7 cellular contexts compared by ENCODE assay signal in the genomic region with DNA sequence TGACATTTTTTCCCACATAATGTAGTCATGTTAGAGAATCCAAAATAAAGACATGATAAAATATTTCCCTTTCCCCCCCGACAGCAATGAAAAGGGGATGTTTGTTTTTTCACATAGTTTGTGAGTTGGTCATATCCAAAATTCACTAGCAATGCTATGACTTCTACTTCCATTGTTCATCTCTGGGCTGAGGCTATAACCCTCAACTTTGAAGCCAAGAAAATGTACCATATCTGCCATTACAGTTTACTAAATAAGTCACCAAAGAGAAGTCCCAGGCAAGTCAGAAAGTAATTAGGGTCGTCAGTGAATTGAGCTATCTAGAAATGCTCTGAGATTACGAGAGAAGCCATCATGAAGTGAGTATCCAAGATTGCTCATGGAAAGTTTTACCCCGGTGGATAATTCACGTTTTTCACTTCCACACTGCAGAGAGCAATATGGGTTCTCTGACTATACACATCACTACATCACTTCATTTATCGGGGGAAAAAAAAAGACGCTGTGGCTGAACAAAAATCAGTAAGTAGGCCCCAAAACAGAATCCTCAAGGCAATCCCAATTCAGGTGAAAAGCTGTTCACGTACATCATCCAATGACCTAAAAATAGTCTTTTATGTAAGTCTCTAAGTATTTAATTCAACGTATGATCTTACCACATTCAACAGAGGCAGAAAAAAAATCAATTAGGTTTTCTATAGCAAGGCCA. TPM values are rescaled to one million over a fixed set of nuclear protein-coding genes. Genes with fewer than 3 reads are reported as not detected.
DNase-seq lines count a peak whose midpoint lies in the region; ATAC-seq, FAIRE-seq and TF ChIP-seq lines count a peak whose summit lies in the region.

No MANE protein-coding gene starts in this region.

- intact Hi-C loops in activated T-helper 1 cell treated with anti-CD3 and anti-CD28 coated beads, Interleukin-12 subunit alpha, Interleukin-12 subunit beta, Interleukin-2, Interleukin-4 antibody, amounts not matched to agents 30 ng/mL and 10 ng/mL and 1 ng/mL, durations not matched to agents 14 hours and 24 hours and 36 hours (cut with micrococcal nuclease), result no loop called here
- intact Hi-C loops in stomach (cut with DNase I; ENCODE audit: low total_unique reads), result no loop called here

- H3K36me3 ChIP-seq in iPS-20b (ENCODE audit: insufficient read depth, low read depth, low read length) (no peaks in the 10 kb centered on the region), stomach (no peaks in the 10 kb centered on the region), small intestine (ENCODE audit: control insufficient read depth in 2 of 2, insufficient read depth in 2 of 2, low read length in 2 of 2) (no peaks in the 10 kb centered on the region)

- peaks cover 45% of the 10 kb centered on the region for H3K4me1 Mint-ChIP-seq in activated T-helper 1 cell treated with anti-CD3 and anti-CD28 coated beads, Interleukin-12 subunit alpha, Interleukin-12 subunit beta, Interleukin-2, Interleukin-4 antibody, amounts not matched to agents 30 ng/mL and 10 ng/mL and 1 ng/mL, durations not matched to agents 14 hours and 24 hours and 36 hours (ENCODE audit: low read depth)

- peak overlapping the region; percentile 77; the same call in 1 of the 2 replicates for H3K9ac ChIP-seq in iPS-20b (ENCODE audit: low read depth, low read length)

- H3K4me1 ChIP-seq in iPS-20b (ENCODE audit: insufficient read depth, low read length) (peaks cover 26% of the 10 kb centered on the region), stomach (peaks cover 18 to 69% (median 38%) of the 10 kb centered on the region in 4 donors), small intestine (ENCODE audit: control insufficient read depth in 2 of 2, insufficient read depth in 1 of 2, low read depth in 1 of 2, low read length in 1 of 2) (peaks cover 0 to 8% of the 10 kb centered on the region in 2 donors)

- FAIRE-seq in small intestine (lab: Jason Lieb, UNC), result no peak

- TF ChIP-seq CTCF in HFF-Myc (IDR thresholded peaks at IDR 0.05; ENCODE audit: low read depth, low read length, missing control alignments) (no peak), stomach (IDR thresholded peaks at IDR 0.05) (no peak)

- no peak for DNase-seq in HFF-Myc (ENCODE audit: extremely low read depth, low read depth)
- DNase-seq in activated T-helper 1 cell treated with anti-CD3 and anti-CD28 coated beads, Interleukin-12 subunit alpha, Interleukin-12 subunit beta, Interleukin-2, Interleukin-4 antibody, amounts not matched to agents 30 ng/mL and 10 ng/mL and 1 ng/mL, durations not matched to agents 14 hours and 24 hours and 36 hours (ENCODE audit: low spot score), result no peak
- DNase-seq in stomach, result no peak
- DNase-seq in small intestine, result no peak

- H3K27me3 Mint-ChIP-seq in activated T-helper 1 cell treated with anti-CD3 and anti-CD28 coated beads, Interleukin-12 subunit alpha, Interleukin-12 subunit beta, Interleukin-2, Interleukin-4 antibody, amounts not matched to agents 30 ng/mL and 10 ng/mL and 1 ng/mL, durations not matched to agents 14 hours and 24 hours and 36 hours (ENCODE audit: insufficient read depth), result peaks cover 4% of the 10 kb centered on the region

- WGBS in stomach, 5 donors, result 37 to 65% (median 55%) methylated on average over 9 of the region's 9 CpGs
- 41 to 56% (median 42%) methylated on average over 9 of the region's 9 CpGs for WGBS in small intestine, 3 donors

- H3K9me3 ChIP-seq in iPS-20b (ENCODE audit: insufficient read depth, low read depth, low read length) (no peaks in the 10 kb centered on the region), stomach (no peaks in the 10 kb centered on the region), small intestine (ENCODE audit: control insufficient read depth, low read depth) (no peaks in the 10 kb centered on the region)

- H3K27ac ChIP-seq in iPS-20b (ENCODE audit: low read length) (no peak overlapping the region), stomach (peak overlapping the region in 4 of 5 donors; percentile 94 to 97 (median 94)), small intestine (ENCODE audit: low read depth in 1 of 2, low read length in 1 of 2) (peak overlapping the region in 1 of 2 donors; percentile 52)

- TF ChIP-seq POLR2A in stomach (IDR thresholded peaks at IDR 0.05), result no peak

- TF ChIP-seq EP300 in stomach (IDR thresholded peaks at IDR 0.05), result no peak

- peaks cover 12% of the 10 kb centered on the region for H3K36me3 Mint-ChIP-seq in activated T-helper 1 cell treated with anti-CD3 and anti-CD28 coated beads, Interleukin-12 subunit alpha, Interleukin-12 subunit beta, Interleukin-2, Interleukin-4 antibody, amounts not matched to agents 30 ng/mL and 10 ng/mL and 1 ng/mL, durations not matched to agents 14 hours and 24 hours and 36 hours (ENCODE audit: low read depth)

- 0 out of 2 replicates have a peak, but pooled peaks cover 9% of the 10 kb centered on the region for H3K27me3 ChIP-seq in iPS-20b (ENCODE audit: insufficient read depth, low read length)
- no peaks in the 10 kb centered on the region for H3K27me3 ChIP-seq in stomach
- H3K27me3 ChIP-seq in small intestine (ENCODE audit: control insufficient read depth in 2 of 2, insufficient read depth in 2 of 2, low read length in 2 of 2), result no peaks in the 10 kb centered on the region

- peak overlapping the region; percentile 71 for H3K4me3 ChIP-seq in HFF-Myc (replicated peaks; ENCODE audit: low read depth, low read length)
- H3K4me3 ChIP-seq in iPS-20b (ENCODE audit: low read length), result peak overlapping the region; percentile 89
- H3K4me3 ChIP-seq in stomach, result peak overlapping the region; percentile 65 to 95 (median 82)
- H3K4me3 ChIP-seq in small intestine (ENCODE audit: low read depth in 1 of 2, low read length in 2 of 2), result peak overlapping the region in 1 of 2 donors; percentile 91

- peak overlapping the region; percentile 97 for H3K4me3 Mint-ChIP-seq in activated T-helper 1 cell treated with anti-CD3 and anti-CD28 coated beads, Interleukin-12 subunit alpha, Interleukin-12 subunit beta, Interleukin-2, Interleukin-4 antibody, amounts not matched to agents 30 ng/mL and 10 ng/mL and 1 ng/mL, durations not matched to agents 14 hours and 24 hours and 36 hours

- ATAC-seq in GM18502 (IDR thresholded peaks at IDR 0.05; ENCODE audit: poor library complexity, unreplicated experiment) (no peak), HG03045 (IDR thresholded peaks at IDR 0.05; ENCODE audit: unreplicated experiment) (no peak)

- H3K27ac Mint-ChIP-seq in activated T-helper 1 cell treated with anti-CD3 and anti-CD28 coated beads, Interleukin-12 subunit alpha, Interleukin-12 subunit beta, Interleukin-2, Interleukin-4 antibody, amounts not matched to agents 30 ng/mL and 10 ng/mL and 1 ng/mL, durations not matched to agents 14 hours and 24 hours and 36 hours, result peak overlapping the region; percentile 93

- no peaks in the 10 kb centered on the region for H3K9me3 Mint-ChIP-seq in activated T-helper 1 cell treated with anti-CD3 and anti-CD28 coated beads, Interleukin-12 subunit alpha, Interleukin-12 subunit beta, Interleukin-2, Interleukin-4 antibody, amounts not matched to agents 30 ng/mL and 10 ng/mL and 1 ng/mL, durations not matched to agents 14 hours and 24 hours and 36 hours

RNA-seq across cellular contexts. Expression of gene PEAK1, which starts 1.4 kb away (rescaled TPM):
- total RNA-seq in activated T-helper 1 cell treated with anti-CD3 and anti-CD28 coated beads, Interleukin-12 subunit alpha, Interleukin-12 subunit beta, Interleukin-2, Interleukin-4 antibody, amounts not matched to agents 30 ng/mL and 10 ng/mL and 1 ng/mL, durations not matched to agents 14 hours and 24 hours and 36 hours, result 24.3 and 27.0 TPM in 2 replicates
- total RNA-seq in stomach, result 10 to 100 TPM; 16.9 to 72.5 (median 24.9) TPM
- 1 to 10 TPM; 1.7 to 6.6 (median 4.5) TPM for polyA plus RNA-seq in stomach
- polyA plus RNA-seq in small intestine, result 1 to 10 TPM; 1.4 to 7.0 (median 3.6) TPM

RNA-seq across cellular contexts. Expression of gene HMG20A, which starts 2.2 kb away (rescaled TPM):
- 42.5 and 46.5 TPM in 2 replicates for total RNA-seq in activated T-helper 1 cell treated with anti-CD3 and anti-CD28 coated beads, Interleukin-12 subunit alpha, Interleukin-12 subunit beta, Interleukin-2, Interleukin-4 antibody, amounts not matched to agents 30 ng/mL and 10 ng/mL and 1 ng/mL, durations not matched to agents 14 hours and 24 hours and 36 hours
- total RNA-seq in stomach, result 10 to 100 TPM; 22.0 to 51.8 (median 32.7) TPM
- polyA plus RNA-seq in stomach, result 1 to 10 TPM; 8.1 to 9.2 (median 8.3) TPM
- polyA plus RNA-seq in small intestine, result 10 to 100 TPM in 1 of 3 donors, 1 to 10 TPM in 2; 6.5 to 14.1 (median 7.0) TPM
